In genomic region chr10:11270135-11270857, GRCh38 we compare ENCODE assay signal across 8 cellular contexts.
DNase-seq lines count a peak whose midpoint lies in the region; ATAC-seq, FAIRE-seq and TF ChIP-seq lines count a peak whose summit lies in the region.

No MANE protein-coding gene starts in this region.

- H3K4me3 ChIP-seq in endodermal cell (ENCODE audit: low read length), result no peak overlapping the region

- peaks cover 3% of the 10 kb centered on the region for H3K4me1 ChIP-seq in endodermal cell (ENCODE audit: control insufficient read depth, insufficient read depth, low read length)

- peak; percentile 63 for ATAC-seq in HG02588 (IDR thresholded peaks at IDR 0.05; ENCODE audit: unreplicated experiment)
- peak; percentile 71 to 75 for ATAC-seq in naive B cell (ENCODE audit: low read depth in 2 of 2)

- 47 to 50% methylated on average over 8 to 18 of the region's 18 CpGs for WGBS in endodermal cell (ENCODE audit: insufficient coverage in 1 of 2, insufficient read length in 1 of 2), 2 experiments

- TF ChIP-seq POLR2A in GM12891 (IDR thresholded peaks at IDR 0.05; ENCODE audit: low read depth, low read length), result peak; percentile 33; the same call in 1 of the 2 replicates

- H3K9ac ChIP-seq in endodermal cell (ENCODE audit: extremely low read depth, low read length, poor library complexity, severe bottlenecking), result no peak overlapping the region

- peak; percentile 92 for FAIRE-seq in GM12891 (lab: Jason Lieb, UNC)

- H3K27me3 Mint-ChIP-seq in endodermal cell (ENCODE audit: insufficient read depth) (no peaks in the 10 kb centered on the region), naive B cell (no peaks in the 10 kb centered on the region)

- peak; percentile 97 for TF ChIP-seq CTCF in endodermal cell (conservative IDR thresholded peaks at IDR 0.05)

- no peak overlapping the region for H3K4me3 Mint-ChIP-seq in endodermal cell
- H3K4me3 Mint-ChIP-seq in naive B cell, result peak overlapping the region in 1 of 8 donors; percentile 49

- H3K36me3 Mint-ChIP-seq in endodermal cell (ENCODE audit: low read depth) (peaks cover 51% of the 10 kb centered on the region), naive B cell (peaks cover 32 to 34% of the 10 kb centered on the region in 2 donors)

- H3K9me3 Mint-ChIP-seq in endodermal cell, result no peaks in the 10 kb centered on the region
- no peaks in the 10 kb centered on the region for H3K9me3 Mint-ChIP-seq in naive B cell

- peaks cover 26% of the 10 kb centered on the region for H3K4me1 Mint-ChIP-seq in endodermal cell
- peaks cover 49 to 58% (median 55%) of the 10 kb centered on the region in 3 donors for H3K4me1 Mint-ChIP-seq in naive B cell

- no peak overlapping the region for H3K27ac ChIP-seq in endodermal cell (ENCODE audit: low read depth, low read length)

- no peak for DNase-seq in GM12891 (ENCODE audit: insufficient read length, low spot score)
- DNase-seq in NCI-H226, result peak; percentile 21
- DNase-seq in activated CD8-positive, alpha-beta memory T cell treated with anti-CD3 and anti-CD28 coated beads for 48 hours (ENCODE audit: low read depth in 2 of 3, low spot score in 2 of 3), result peak; percentile 51 to 58 (median 58)
- peak; percentile 97 for DNase-seq in endodermal cell
- peak; percentile 37 for DNase-seq in naive B cell
- DNase-seq in stimulated activated CD8-positive, alpha-beta memory T cell treated with anti-CD3 and anti-CD28 coated beads, Interleukin-7, amount 100 ng/mL, for 48 hours (ENCODE audit: extremely low read depth in 1 of 2, low read depth in 1 of 2), result peak; percentile 52 to 70
- no peak for DNase-seq in DMS79 treated with DMSO at 0.1 percent for 48 hours (lab: John Stamatoyannopoulos, UW)

- H3K36me3 ChIP-seq in endodermal cell (ENCODE audit: control insufficient read depth, insufficient read depth, low read length), result peaks cover 63% of the 10 kb centered on the region

- no peaks in the 10 kb centered on the region for H3K9me3 ChIP-seq in endodermal cell (ENCODE audit: control insufficient read depth, low read length)

- no peaks in the 10 kb centered on the region for H3K27me3 ChIP-seq in endodermal cell (ENCODE audit: control insufficient read depth, insufficient read depth, low read length, poor library complexity, severe bottlenecking)

- peak overlapping the region; percentile 91 for H3K27ac Mint-ChIP-seq in endodermal cell
- H3K27ac Mint-ChIP-seq in naive B cell, result peak overlapping the region in 5 of 6 donors; percentile 38 to 83 (median 77)

TF ChIP-seq in GM12891, 5 proteins besides CTCF, POLR2A, EP300 and RAD21:
- no peak for TF ChIP-seq TAF1 (IDR thresholded peaks at IDR 0.05; ENCODE audit: low read depth, low read length)
- no peak for TF ChIP-seq POU2F2 (IDR thresholded peaks at IDR 0.05; ENCODE audit: low read depth, low read length)
- no peak for TF ChIP-seq POLR2AphosphoS5 (IDR thresholded peaks at IDR 0.05; ENCODE audit: low read depth, low read length)
- TF ChIP-seq PAX5 (IDR thresholded peaks at IDR 0.05; ENCODE audit: insufficient read depth, low read length, severe bottlenecking), result no peak
- no peak for TF ChIP-seq SPI1 (IDR thresholded peaks at IDR 0.05; ENCODE audit: low read depth, low read length)

Comparison
In these comparisons a context has a peak if more than half of its experiments do, and no peak if none do; other contexts are left out.
1. DNase-seq: peak in NCI-H226 (single experiment), activated CD8-positive, alpha-beta memory T cell treated with anti-CD3 and anti-CD28 coated beads for 48 hours (3 of 3), endodermal cell (single experiment), naive B cell (single experiment) and stimulated activated CD8-positive, alpha-beta memory T cell treated with anti-CD3 and anti-CD28 coated beads, Interleukin-7, amount 100 ng/mL, for 48 hours (2 of 2); none in GM12891 (single experiment) and DMS79 treated with DMSO at 0.1 percent for 48 hours (single experiment).